ENCODE assay signal across 8 cellular contexts in the genomic region with DNA sequence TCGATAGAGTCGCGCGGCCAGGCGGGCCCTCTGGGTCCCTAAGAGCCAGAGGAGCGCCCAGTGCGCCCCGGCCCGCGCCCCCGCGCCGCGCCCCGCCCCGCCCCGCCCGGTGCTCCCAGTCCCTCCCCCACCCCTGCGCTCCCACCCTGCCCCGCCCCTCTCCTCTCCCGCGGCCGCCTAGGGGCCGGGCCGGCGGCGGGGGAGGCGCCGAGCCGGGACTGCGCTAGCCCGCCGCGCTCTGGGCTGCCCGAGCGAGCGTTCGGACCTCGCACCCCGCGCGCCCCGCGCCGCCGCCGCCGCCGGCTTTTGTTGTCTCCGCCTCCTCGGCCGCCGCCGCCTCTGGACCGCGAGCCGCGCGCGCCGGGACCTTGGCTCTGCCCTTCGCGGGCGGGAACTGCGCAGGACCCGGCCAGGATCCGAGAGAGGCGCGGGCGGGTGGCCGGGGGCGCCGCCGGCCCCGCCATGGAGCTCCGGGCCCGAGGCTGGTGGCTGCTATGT. TPM values are rescaled to one million over a fixed set of nuclear protein-coding genes. Genes with fewer than 3 reads are reported as not detected.
DNase-seq lines count a peak whose midpoint lies in the region; ATAC-seq and TF ChIP-seq lines count a peak whose summit lies in the region.

A gene with protein sequence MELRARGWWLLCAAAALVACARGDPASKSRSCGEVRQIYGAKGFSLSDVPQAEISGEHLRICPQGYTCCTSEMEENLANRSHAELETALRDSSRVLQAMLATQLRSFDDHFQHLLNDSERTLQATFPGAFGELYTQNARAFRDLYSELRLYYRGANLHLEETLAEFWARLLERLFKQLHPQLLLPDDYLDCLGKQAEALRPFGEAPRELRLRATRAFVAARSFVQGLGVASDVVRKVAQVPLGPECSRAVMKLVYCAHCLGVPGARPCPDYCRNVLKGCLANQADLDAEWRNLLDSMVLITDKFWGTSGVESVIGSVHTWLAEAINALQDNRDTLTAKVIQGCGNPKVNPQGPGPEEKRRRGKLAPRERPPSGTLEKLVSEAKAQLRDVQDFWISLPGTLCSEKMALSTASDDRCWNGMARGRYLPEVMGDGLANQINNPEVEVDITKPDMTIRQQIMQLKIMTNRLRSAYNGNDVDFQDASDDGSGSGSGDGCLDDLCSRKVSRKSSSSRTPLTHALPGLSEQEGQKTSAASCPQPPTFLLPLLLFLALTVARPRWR (plus strand): TSS at position 207 of the 498 bp plus-strand sequence. CDS start 256 bp downstream, at position 463.

- peak; percentile 82 for DNase-seq in ELR (ENCODE audit: low read depth)
- peak; percentile 25 for DNase-seq in NCI-H1048 (lab: John Stamatoyannopoulos, UW)
- no peak for DNase-seq in activated B cell treated with CpG ODN at 0.5 μM for 24 hours
- peak; percentile 68 for DNase-seq in medulla oblongata (ENCODE audit: extremely low spot score)

- no peaks in the 10 kb centered on the region for H3K36me3 Mint-ChIP-seq in activated B cell treated with CpG ODN at 0.5 μM for 24 hours (ENCODE audit: low read depth)
- no peaks in the 10 kb centered on the region for H3K36me3 Mint-ChIP-seq in stimulated activated naive CD8-positive, alpha-beta T cell treated with anti-CD3 and anti-CD28 coated beads, Interleukin-15, Interleukin-2, amounts not matched to agents 100 ng/mL and 50 ng/mL, for 24 hours (ENCODE audit: low read depth)

- peaks cover 11% of the 10 kb centered on the region for H3K4me1 Mint-ChIP-seq in activated B cell treated with CpG ODN at 0.5 μM for 24 hours
- peaks cover 9% of the 10 kb centered on the region for H3K4me1 Mint-ChIP-seq in stimulated activated naive CD8-positive, alpha-beta T cell treated with anti-CD3 and anti-CD28 coated beads, Interleukin-15, Interleukin-2, amounts not matched to agents 100 ng/mL and 50 ng/mL, for 24 hours (ENCODE audit: low read depth)

- H3K27me3 ChIP-seq in endocrine pancreas (ENCODE audit: control insufficient read depth, insufficient read depth, low read length): no peaks in the 10 kb centered on the region

- TF ChIP-seq CTCF in activated B cell treated with CpG ODN at 0.5 μM for 24 hours (IDR thresholded peaks at IDR 0.05): no peak

- no peaks in the 10 kb centered on the region for H3K9me3 ChIP-seq in endocrine pancreas (ENCODE audit: control insufficient read depth, low read length)

- peak within 1 kb of the TSS; percentile 35 for H3K9ac ChIP-seq in endocrine pancreas (ENCODE audit: control insufficient read depth, insufficient read depth, low read length)

- H3K4me3 ChIP-seq in endocrine pancreas (ENCODE audit: control insufficient read depth, insufficient read depth, low read length): no peak within 1 kb of the TSS

- intact Hi-C loops in activated B cell treated with CpG ODN at 0.5 μM for 24 hours (cut with micrococcal nuclease): loop anchor here (1.0 to 2.0 kb wide), 6 partner anchors 125 to 1035 kb away; partner anchors contain the start of genes CAPN10, COPS9, DUSP28 and HDAC4

- peak within 1 kb of the TSS; percentile 85 for H3K4me3 Mint-ChIP-seq in activated B cell treated with CpG ODN at 0.5 μM for 24 hours
- H3K4me3 Mint-ChIP-seq in stimulated activated naive CD8-positive, alpha-beta T cell treated with anti-CD3 and anti-CD28 coated beads, Interleukin-15, Interleukin-2, amounts not matched to agents 100 ng/mL and 50 ng/mL, for 24 hours: peak within 1 kb of the TSS; percentile 78

- H3K27me3 Mint-ChIP-seq in activated B cell treated with CpG ODN at 0.5 μM for 24 hours: peaks cover 11% of the 10 kb centered on the region
- H3K27me3 Mint-ChIP-seq in stimulated activated naive CD8-positive, alpha-beta T cell treated with anti-CD3 and anti-CD28 coated beads, Interleukin-15, Interleukin-2, amounts not matched to agents 100 ng/mL and 50 ng/mL, for 24 hours: peaks cover 29% of the 10 kb centered on the region

- ATAC-seq in GM21576 (IDR thresholded peaks at IDR 0.05; ENCODE audit: unreplicated experiment) (peak; percentile 41), activated B cell treated with CpG ODN at 0.5 μM for 24 hours (ENCODE audit: low read depth) (peak; percentile 83), HG02571 (IDR thresholded peaks at IDR 0.05; ENCODE audit: unreplicated experiment) (no peak)

- CTCF ChIA-PET in activated B cell treated with CpG ODN at 0.5 μM for 24 hours (lab: Charles Lee): no interaction called here

- H3K27ac Mint-ChIP-seq in activated B cell treated with CpG ODN at 0.5 μM for 24 hours: peak within 1 kb of the TSS; percentile 46
- no peak within 1 kb of the TSS for H3K27ac Mint-ChIP-seq in stimulated activated naive CD8-positive, alpha-beta T cell treated with anti-CD3 and anti-CD28 coated beads, Interleukin-15, Interleukin-2, amounts not matched to agents 100 ng/mL and 50 ng/mL, for 24 hours

- POLR2A ChIA-PET in activated B cell treated with CpG ODN at 0.5 μM for 24 hours (lab: Charles Lee): no interaction called here

- no peaks in the 10 kb centered on the region for H3K4me1 ChIP-seq in endocrine pancreas (ENCODE audit: control insufficient read depth, insufficient read depth, low read length)

- no peaks in the 10 kb centered on the region for H3K36me3 ChIP-seq in endocrine pancreas (ENCODE audit: control insufficient read depth, insufficient read depth, low read length)

- no peaks in the 10 kb centered on the region for H3K9me3 Mint-ChIP-seq in activated B cell treated with CpG ODN at 0.5 μM for 24 hours
- no peaks in the 10 kb centered on the region for H3K9me3 Mint-ChIP-seq in stimulated activated naive CD8-positive, alpha-beta T cell treated with anti-CD3 and anti-CD28 coated beads, Interleukin-15, Interleukin-2, amounts not matched to agents 100 ng/mL and 50 ng/mL, for 24 hours

RNA-seq across cellular contexts. Expression of the gene that starts here (rescaled TPM):
- 1.1 and 1.9 TPM in 2 replicates for total RNA-seq in activated B cell treated with CpG ODN at 0.5 μM for 24 hours
